18 cellular contexts compared by ENCODE assay signal in the genomic region with DNA sequence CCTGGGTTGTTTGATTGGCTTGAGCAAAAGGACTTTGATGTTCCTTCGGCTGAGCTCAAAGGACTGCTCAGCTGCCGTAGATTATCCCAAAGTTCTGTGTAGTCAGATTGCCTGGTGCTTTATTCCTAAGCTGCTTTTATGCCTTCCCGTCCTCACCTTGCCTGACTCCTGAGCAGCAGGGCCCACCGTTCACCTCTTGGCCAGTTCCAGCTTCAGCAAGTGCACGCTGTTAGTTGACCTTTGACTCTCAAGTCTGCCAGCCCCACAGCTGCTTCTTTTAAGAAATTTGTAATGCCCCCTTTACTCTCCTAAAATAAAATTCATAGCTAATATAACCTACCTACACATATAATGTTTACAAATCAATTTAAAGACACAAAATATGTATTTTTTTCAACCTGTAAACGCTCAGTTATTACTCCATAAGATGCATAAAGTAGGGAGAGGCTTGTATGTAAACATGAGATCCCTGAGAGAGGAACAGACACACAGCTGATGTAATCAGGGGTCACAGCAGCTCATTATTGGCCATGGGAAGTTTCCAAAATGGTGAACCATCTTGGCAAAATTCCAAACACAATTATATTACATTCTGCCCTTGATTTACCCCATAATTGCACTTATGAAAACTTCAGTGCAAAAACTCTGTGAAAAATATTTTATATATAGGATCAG. TPM values are rescaled to one million over a fixed set of nuclear protein-coding genes. Genes with fewer than 3 reads are reported as not detected.
"Had no signal": no experiment of that assay in that cellular context is flagged by ENCODE, and none has a peak within 500 bp of the region (broad histone marks: within the 10 kb centered on the region; RNA-seq: fewer than 3 reads in every experiment).

No MANE protein-coding gene starts in this region.

- H3K27ac ChIP-seq: epithelial cell of prostate, psoas muscle, right lobe of liver, spleen, transverse colon had no signal

- ATAC-seq: activated CD4-positive, CD25-positive, alpha-beta regulatory T cell treated with anti-CD3 and anti-CD28 coated beads, Interleukin-2, amount 50 U/mL, for 24 hours; effector memory CD8-positive, alpha-beta T cell; natural killer cell; psoas muscle; right lobe of liver had no signal

- FAIRE-seq: TTC549 had no signal

- H3K27ac Mint-ChIP-seq: activated naive CD4-positive, alpha-beta T cell treated with anti-CD3 and anti-CD28 coated beads, Interleukin-2, amount 10 ng/mL, durations not matched to agents 7 days and 5 days; activated T-helper 2 cell treated with anti-CD3 and anti-CD28 coated beads, Interferon-gamma antibody, Interleukin-2, Interleukin-4, amounts not matched to agents 10 μg/mL and 5 μg/mL and 100 μg/mL, durations not matched to agents 14 hours and 24 hours and 36 hours; dendritic cell treated with granulocyte-macrophage colony-stimulating factor and Interleukin-4, amounts not matched to agents 40 ng/mL and 50 ng/mL, for 4 days; effector memory CD8-positive, alpha-beta T cell; natural killer cell had no signal

- H3K9me3 ChIP-seq: psoas muscle, right lobe of liver, transverse colon had no signal

- H3K4me3 ChIP-seq: psoas muscle, right lobe of liver, spleen, transverse colon had no signal

- H3K36me3 ChIP-seq: right lobe of liver, spleen, transverse colon had no signal

- H3K27me3 Mint-ChIP-seq: effector memory CD8-positive, alpha-beta T cell had no signal

- H3K4me1 Mint-ChIP-seq: activated naive CD4-positive, alpha-beta T cell treated with anti-CD3 and anti-CD28 coated beads, Interleukin-2, amount 10 ng/mL, durations not matched to agents 7 days and 5 days; central memory CD8-positive, alpha-beta T cell; natural killer cell had no signal

- H3K9me3 Mint-ChIP-seq: activated naive CD4-positive, alpha-beta T cell treated with anti-CD3 and anti-CD28 coated beads, Interleukin-2, amount 10 ng/mL, durations not matched to agents 7 days and 5 days; activated T-helper 2 cell treated with anti-CD3 and anti-CD28 coated beads, Interferon-gamma antibody, Interleukin-2, Interleukin-4, amounts not matched to agents 10 μg/mL and 5 μg/mL and 100 μg/mL, durations not matched to agents 14 hours and 24 hours and 36 hours; central memory CD8-positive, alpha-beta T cell; dendritic cell treated with granulocyte-macrophage colony-stimulating factor and Interleukin-4, amounts not matched to agents 40 ng/mL and 50 ng/mL, for 4 days; effector memory CD8-positive, alpha-beta T cell; natural killer cell had no signal

- H3K4me1 ChIP-seq: psoas muscle, right lobe of liver, transverse colon had no signal

- H3K27me3 ChIP-seq: right lobe of liver had no signal

- H3K4me3 Mint-ChIP-seq: activated naive CD4-positive, alpha-beta T cell treated with anti-CD3 and anti-CD28 coated beads, Interleukin-2, amount 10 ng/mL, durations not matched to agents 7 days and 5 days; brain; central memory CD8-positive, alpha-beta T cell; dendritic cell treated with granulocyte-macrophage colony-stimulating factor and Interleukin-4, amounts not matched to agents 40 ng/mL and 50 ng/mL, for 4 days; effector memory CD8-positive, alpha-beta T cell; natural killer cell had no signal

- DNase-seq: activated naive CD4-positive, alpha-beta T cell treated with anti-CD3 and anti-CD28 coated beads, Interleukin-2, amount 10 ng/mL, durations not matched to agents 7 days and 5 days; effector memory CD8-positive, alpha-beta T cell; natural killer cell; psoas muscle; right lobe of liver; spleen; stimulated activated CD4-positive, alpha-beta T cell treated with anti-CD3 and anti-CD28 coated beads, Interleukin-2, amount 100 ng/mL, for 24 hours; stimulated activated naive CD4-positive, alpha-beta T cell; substantia nigra; transverse colon had no signal

- H3K36me3 Mint-ChIP-seq: activated naive CD4-positive, alpha-beta T cell treated with anti-CD3 and anti-CD28 coated beads, Interleukin-2, amount 10 ng/mL, durations not matched to agents 7 days and 5 days; brain; natural killer cell had no signal

RNA-seq across cellular contexts. Expression of a gene that starts 28.6 kb away (rescaled TPM):
- total RNA-seq: mononuclear cell, natural killer cell had no signal
